8 cellular contexts compared by ENCODE assay signal in the genomic region with DNA sequence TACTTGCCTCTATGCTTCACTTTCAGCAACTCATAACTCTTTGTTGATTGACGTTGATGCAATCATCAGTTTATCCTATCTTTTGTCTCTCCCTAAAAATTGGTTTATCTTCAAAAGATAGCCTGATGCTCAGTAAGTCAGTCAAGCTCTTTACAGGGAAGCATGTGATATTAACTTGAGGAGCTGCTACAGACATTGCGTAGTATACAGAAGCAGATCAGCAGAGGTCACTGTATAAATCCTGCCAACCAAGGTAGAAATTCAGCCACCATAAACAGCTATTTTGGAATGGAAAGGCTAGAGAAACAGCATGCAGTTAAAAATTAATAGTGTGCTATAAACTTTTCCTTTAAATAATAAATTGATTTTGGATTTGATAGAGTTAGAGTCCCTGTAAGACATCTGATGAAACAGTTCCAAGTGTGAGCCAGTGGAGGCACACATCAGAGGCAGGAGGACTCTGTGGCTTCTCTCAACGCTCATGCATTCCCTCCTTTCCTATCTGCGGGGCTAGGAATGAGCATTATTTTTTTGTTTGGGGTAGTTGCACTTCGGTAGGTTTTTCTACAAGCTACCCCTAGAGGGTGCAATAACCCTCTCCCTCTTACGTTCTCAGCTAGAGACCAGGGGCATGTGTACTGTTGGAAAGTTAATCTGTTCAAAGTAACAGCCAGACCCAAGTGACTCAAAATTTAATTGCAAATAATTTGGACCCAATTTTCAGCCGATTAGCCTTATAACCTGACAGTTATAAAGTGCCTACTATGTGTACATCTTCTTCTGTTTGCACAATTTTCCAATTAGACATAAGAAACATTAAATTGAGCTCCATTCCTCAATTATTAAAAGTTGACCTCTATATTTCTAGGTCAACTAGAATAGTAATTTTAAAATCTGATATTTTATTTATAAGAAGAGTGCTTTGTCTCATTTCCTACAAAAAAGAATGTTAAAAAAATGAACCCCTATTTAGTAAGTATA.
DNase-seq lines count a peak whose midpoint lies in the region; ATAC-seq and TF ChIP-seq lines count a peak whose summit lies in the region.

No MANE protein-coding gene starts in this region.

- DNase-seq in NOMO-1 (lab: John Stamatoyannopoulos, UW; ENCODE audit: unreplicated experiment in 2 of 2) = peak; percentile 2 to 44
- DNase-seq in NOMO-1 treated with dmso at 0.1 percent for 144 hours (lab: John Stamatoyannopoulos, UW; ENCODE audit: unreplicated experiment) = no peak
- DNase-seq in HK-2 (ENCODE audit: unreplicated experiment) = peak; percentile 5
- peak; percentile 92 for DNase-seq in NCI-H748 (lab: John Stamatoyannopoulos, UW; ENCODE audit: unreplicated experiment)
- DNase-seq in endodermal cell = peak; percentile 72
- DNase-seq in myocyte (ENCODE audit: low read depth) = peak; percentile 67
- no peak for DNase-seq in activated T-cell treated with anti-CD3 and anti-CD28 coated beads, Interleukin-2, amount 50 U/mL, for 24 hours

- no peak overlapping the region for H3K9ac ChIP-seq in endodermal cell (ENCODE audit: extremely low read depth, low read length, poor library complexity, severe bottlenecking)

- no peak overlapping the region for H3K4me3 ChIP-seq in endodermal cell (ENCODE audit: low read length)

- no peaks in the 10 kb centered on the region for H3K9me3 Mint-ChIP-seq in endodermal cell
- peaks cover 2% of the 10 kb centered on the region for H3K9me3 Mint-ChIP-seq in activated T-cell treated with anti-CD3 and anti-CD28 coated beads, Interleukin-2, amount 50 U/mL, for 24 hours

- H3K27ac Mint-ChIP-seq in endodermal cell = no peak overlapping the region
- no peak overlapping the region for H3K27ac Mint-ChIP-seq in activated T-cell treated with anti-CD3 and anti-CD28 coated beads, Interleukin-2, amount 50 U/mL, for 24 hours

- ATAC-seq in HG03571 (IDR thresholded peaks at IDR 0.05; ENCODE audit: unreplicated experiment) = no peak

- WGBS in endodermal cell (ENCODE audit: insufficient coverage in 1 of 2, insufficient read length in 1 of 2), 2 experiments = 38 to 42% methylated on average over 4 to 5 of the region's 7 CpGs

- no peaks in the 10 kb centered on the region for H3K4me1 Mint-ChIP-seq in endodermal cell
- H3K4me1 Mint-ChIP-seq in activated T-cell treated with anti-CD3 and anti-CD28 coated beads, Interleukin-2, amount 50 U/mL, for 24 hours (ENCODE audit: low read depth) = no peaks in the 10 kb centered on the region

- TF ChIP-seq CTCF in endodermal cell (conservative IDR thresholded peaks at IDR 0.05) = peak; percentile 87

- no peaks in the 10 kb centered on the region for H3K36me3 ChIP-seq in endodermal cell (ENCODE audit: control insufficient read depth, insufficient read depth, low read length)

- H3K27ac ChIP-seq in endodermal cell (ENCODE audit: low read depth, low read length) = no peak overlapping the region

- no peak overlapping the region for H3K4me3 Mint-ChIP-seq in endodermal cell
- H3K4me3 Mint-ChIP-seq in activated T-cell treated with anti-CD3 and anti-CD28 coated beads, Interleukin-2, amount 50 U/mL, for 24 hours = no peak overlapping the region

- no peaks in the 10 kb centered on the region for H3K36me3 Mint-ChIP-seq in endodermal cell (ENCODE audit: low read depth)
- H3K36me3 Mint-ChIP-seq in activated T-cell treated with anti-CD3 and anti-CD28 coated beads, Interleukin-2, amount 50 U/mL, for 24 hours (ENCODE audit: low read depth) = no peaks in the 10 kb centered on the region

- no peaks in the 10 kb centered on the region for H3K27me3 ChIP-seq in endodermal cell (ENCODE audit: control insufficient read depth, insufficient read depth, low read length, poor library complexity, severe bottlenecking)

- H3K4me1 ChIP-seq in endodermal cell (ENCODE audit: control insufficient read depth, insufficient read depth, low read length) = no peaks in the 10 kb centered on the region

- no peaks in the 10 kb centered on the region for H3K9me3 ChIP-seq in endodermal cell (ENCODE audit: control insufficient read depth, low read length)

- H3K27me3 Mint-ChIP-seq in endodermal cell (ENCODE audit: insufficient read depth) = no peaks in the 10 kb centered on the region
- H3K27me3 Mint-ChIP-seq in activated T-cell treated with anti-CD3 and anti-CD28 coated beads, Interleukin-2, amount 50 U/mL, for 24 hours = no peaks in the 10 kb centered on the region

Comparison
In these comparisons a context has a peak if more than half of its experiments do, and no peak if none do; other contexts are left out.
1. DNase-seq: peak in NOMO-1 (2 of 2), HK-2 (single experiment), NCI-H748 (single experiment), endodermal cell (single experiment) and myocyte (single experiment); none in NOMO-1 treated with dmso at 0.1 percent for 144 hours (single experiment) and activated T-cell treated with anti-CD3 and anti-CD28 coated beads, Interleukin-2, amount 50 U/mL, for 24 hours (single experiment).